8 cellular contexts compared by ENCODE assay signal in genomic region chr17:731943-732787, GRCh38. TPM values are rescaled to one million over a fixed set of nuclear protein-coding genes. Genes with fewer than 3 reads are reported as not detected.
A peak's percentile ranks its signal among the peaks of the same experiment; 100 is the strongest.
DNase-seq lines count a peak whose midpoint lies in the region; ATAC-seq and TF ChIP-seq lines count a peak whose summit lies in the region.

TSS of gene TLCD3A (plus strand) at chr17:732596. CDS start at chr17:732648, 52 bp downstream.

- no peak within 1 kb of the TSS for H2AFZ ChIP-seq in KMS-11 (ENCODE audit: low read depth)

- peaks cover 0 to 11% (median 5%) of the 10 kb centered on the region in 4 donors for H3K4me1 Mint-ChIP-seq in CD4-positive, alpha-beta memory T cell
- H3K4me1 Mint-ChIP-seq in WTC11: peaks cover 18% of the 10 kb centered on the region

- no peaks in the 10 kb centered on the region for H3K27me3 ChIP-seq in CD4-positive, alpha-beta memory T cell (ENCODE audit: insufficient read depth, low read length)
- H3K27me3 ChIP-seq in KMS-11 (ENCODE audit: insufficient read depth, low read depth) (no peaks in the 10 kb centered on the region), kidney epithelial cell (ENCODE audit: control insufficient read depth, insufficient read depth, low read length) (no peaks in the 10 kb centered on the region)

- CTCF ChIA-PET in CD4-positive, alpha-beta memory T cell (lab: Charles Lee; ENCODE audit: partially characterized antibody): no interaction called here
- CTCF ChIA-PET in WTC11 (lab: Charles Lee): no interaction called here

- POLR2A ChIA-PET in CD4-positive, alpha-beta memory T cell (lab: Charles Lee; ENCODE audit: partially characterized antibody): no interaction called here
- POLR2A ChIA-PET in WTC11 (lab: Charles Lee): no interaction called here

- peaks cover 5% of the 10 kb centered on the region for H3K4me1 ChIP-seq in CD4-positive, alpha-beta memory T cell (ENCODE audit: insufficient read depth, low read length)
- H3K4me1 ChIP-seq in KMS-11 (ENCODE audit: low read depth, poor library complexity, severe bottlenecking): no peaks in the 10 kb centered on the region

- H3K4me3 Mint-ChIP-seq in CD4-positive, alpha-beta memory T cell: peak within 1 kb of the TSS; percentile 79 to 86 (median 80)
- H3K4me3 Mint-ChIP-seq in WTC11: peak within 1 kb of the TSS; percentile 86

- H3K9me3 ChIP-seq in CD4-positive, alpha-beta memory T cell (ENCODE audit: control insufficient read depth in 1 of 2, low read length in 2 of 2): no peaks in the 10 kb centered on the region

- H3K4me3 ChIP-seq in CD4-positive, alpha-beta memory T cell (ENCODE audit: low read length in 2 of 2): peak within 1 kb of the TSS in 1 of 2 donors; percentile 46
- H3K4me3 ChIP-seq in KMS-11 (IDR thresholded peaks at IDR 0.05; ENCODE audit: insufficient read depth, low read depth, low read length) (no peak within 1 kb of the TSS), choroid plexus epithelial cell (ENCODE audit: low read depth, low read length) (peak within 1 kb of the TSS; percentile 72), kidney epithelial cell (ENCODE audit: low read depth, low read length) (peak within 1 kb of the TSS; percentile 72)

- ATAC-seq in GM19455 (IDR thresholded peaks at IDR 0.05; ENCODE audit: unreplicated experiment) (peak; percentile 61), WTC11 (peak; percentile 74)

- H3K27me3 Mint-ChIP-seq in CD4-positive, alpha-beta memory T cell: peaks cover 0 to 4% of the 10 kb centered on the region in 2 donors
- peaks cover 8% of the 10 kb centered on the region for H3K27me3 Mint-ChIP-seq in WTC11 (ENCODE audit: low read depth)

- H3K4me2 ChIP-seq in KMS-11: peak within 1 kb of the TSS; percentile 29; the same call in 1 of the 2 replicates

- H3K79me2 ChIP-seq in KMS-11 (ENCODE audit: insufficient read depth, low read depth): no peaks in the 10 kb centered on the region

- intact Hi-C loops in CD4-positive, alpha-beta memory T cell (cut with micrococcal nuclease): loop anchor here (2.0 kb wide), 1 partner anchor 21 kb away; the partner anchor contains the start of gene GEMIN4

- peak; percentile 34 to 58 (median 39) for DNase-seq in CD4-positive, alpha-beta memory T cell
- DNase-seq in WTC11 (ENCODE audit: low spot score): peak; percentile 70
- peak; percentile 57 for DNase-seq in choroid plexus epithelial cell (ENCODE audit: low read depth)
- DNase-seq in kidney epithelial cell (ENCODE audit: low read depth): no peak
- DNase-seq in stimulated activated CD4-positive, alpha-beta T cell treated with anti-CD3 and anti-CD28 coated beads, Interleukin-12 subunit alpha, Interleukin-12 subunit beta, amount 100 ng/mL, for 4 hours: peak; percentile 49
- no peak for DNase-seq in NCI-H526 treated with DMSO at 0.1 percent for 48 hours (lab: John Stamatoyannopoulos, UW)

- H3K27ac ChIP-seq in CD4-positive, alpha-beta memory T cell (ENCODE audit: low read depth, low read length): no peak within 1 kb of the TSS
- no peak within 1 kb of the TSS for H3K27ac ChIP-seq in KMS-11

- TF ChIP-seq CTCF in KMS-11 (conservative IDR thresholded peaks at IDR 0.05; ENCODE audit: low read depth, low read length) (no peak), WTC11 (IDR thresholded peaks at IDR 0.05) (no peak), choroid plexus epithelial cell (conservative IDR thresholded peaks at IDR 0.05; ENCODE audit: low read depth, low read length) (no peak), kidney epithelial cell (IDR thresholded peaks at IDR 0.05; ENCODE audit: insufficient read depth, low read length, poor library complexity, severe bottlenecking) (no peak)

- no peaks in the 10 kb centered on the region for H4K20me1 ChIP-seq in KMS-11 (ENCODE audit: insufficient read depth)

- H3K27ac Mint-ChIP-seq in CD4-positive, alpha-beta memory T cell: peak within 1 kb of the TSS in 4 of 7 donors; percentile 6 to 71 (median 46)
- no peak within 1 kb of the TSS for H3K27ac Mint-ChIP-seq in WTC11

- H3K9ac ChIP-seq in KMS-11: peak within 1 kb of the TSS; percentile 37; the same call in 1 of the 2 replicates

- no peaks in the 10 kb centered on the region for H3K36me3 Mint-ChIP-seq in CD4-positive, alpha-beta memory T cell
- H3K36me3 Mint-ChIP-seq in WTC11: peaks cover 23% of the 10 kb centered on the region

- H3K36me3 ChIP-seq in CD4-positive, alpha-beta memory T cell (ENCODE audit: insufficient read depth, low read length): no peaks in the 10 kb centered on the region
- H3K36me3 ChIP-seq in KMS-11 (ENCODE audit: insufficient read depth) (no peaks in the 10 kb centered on the region), kidney epithelial cell (ENCODE audit: control insufficient read depth, insufficient read depth, low read length) (no peaks in the 10 kb centered on the region)

- peaks cover 0 to 1% (median 0%) of the 10 kb centered on the region in 8 donors for H3K9me3 Mint-ChIP-seq in CD4-positive, alpha-beta memory T cell
- H3K9me3 Mint-ChIP-seq in WTC11: no peaks in the 10 kb centered on the region

TF ChIP-seq in WTC11, 78 proteins besides CTCF, POLR2A, EP300 and RAD21 (continues in another document):
- TF ChIP-seq ZNF232 (CRISPR knock-in tag; IDR thresholded peaks at IDR 0.05) (no peak), SP1 (CRISPR knock-in tag; conservative IDR thresholded peaks at IDR 0.05) (peak; percentile 27; the same call in 1 of the 2 replicates), ATF2 (CRISPR knock-in tag; IDR thresholded peaks at IDR 0.05; ENCODE audit: borderline replicate concordance, low read depth) (no peak), E2F5 (CRISPR knock-in tag; IDR thresholded peaks at IDR 0.05) (peak; percentile 73; the same call in 1 of the 2 replicates), ZNF281 (CRISPR knock-in tag; IDR thresholded peaks at IDR 0.05) (no peak)

RNA-seq across cellular contexts. Expression of gene TLCD3A, which starts in this region (rescaled TPM):
- total RNA-seq in CD4-positive, alpha-beta memory T cell: under 1 TPM; 0.42 to 0.55 TPM
- polyA plus RNA-seq in CD4-positive, alpha-beta memory T cell: under 1 TPM in 1 of 2 donors, not detected in 1; 0.47 TPM
- total RNA-seq in WTC11 (2021) (21.6 to 24.9 TPM (median 23.4 TPM) in 3 replicates), kidney epithelial cell (28.3 and 38.4 TPM in 2 replicates)

Comparison
In these comparisons a context has a peak if more than half of its experiments do, and no peak if none do; other contexts are left out.
1. RNA of gene TLCD3A (total RNA-seq): 28.3 to 38.4 TPM in kidney epithelial cell and 21.6 to 24.9 TPM in WTC11; 0.42 to 0.55 TPM in CD4-positive, alpha-beta memory T cell; every median in the first group is over 10 times any median in the second.
2. Peak in DNase-seq in CD4-positive, alpha-beta memory T cell; RNA of the gene not detected or under 1 TPM.
3. DNase-seq: peak in WTC11 (single experiment), choroid plexus epithelial cell (single experiment) and stimulated activated CD4-positive, alpha-beta T cell treated with anti-CD3 and anti-CD28 coated beads, Interleukin-12 subunit alpha, Interleukin-12 subunit beta, amount 100 ng/mL, for 4 hours (single experiment); none in kidney epithelial cell (single experiment) and NCI-H526 treated with DMSO at 0.1 percent for 48 hours (single experiment).